In the genomic region with DNA sequence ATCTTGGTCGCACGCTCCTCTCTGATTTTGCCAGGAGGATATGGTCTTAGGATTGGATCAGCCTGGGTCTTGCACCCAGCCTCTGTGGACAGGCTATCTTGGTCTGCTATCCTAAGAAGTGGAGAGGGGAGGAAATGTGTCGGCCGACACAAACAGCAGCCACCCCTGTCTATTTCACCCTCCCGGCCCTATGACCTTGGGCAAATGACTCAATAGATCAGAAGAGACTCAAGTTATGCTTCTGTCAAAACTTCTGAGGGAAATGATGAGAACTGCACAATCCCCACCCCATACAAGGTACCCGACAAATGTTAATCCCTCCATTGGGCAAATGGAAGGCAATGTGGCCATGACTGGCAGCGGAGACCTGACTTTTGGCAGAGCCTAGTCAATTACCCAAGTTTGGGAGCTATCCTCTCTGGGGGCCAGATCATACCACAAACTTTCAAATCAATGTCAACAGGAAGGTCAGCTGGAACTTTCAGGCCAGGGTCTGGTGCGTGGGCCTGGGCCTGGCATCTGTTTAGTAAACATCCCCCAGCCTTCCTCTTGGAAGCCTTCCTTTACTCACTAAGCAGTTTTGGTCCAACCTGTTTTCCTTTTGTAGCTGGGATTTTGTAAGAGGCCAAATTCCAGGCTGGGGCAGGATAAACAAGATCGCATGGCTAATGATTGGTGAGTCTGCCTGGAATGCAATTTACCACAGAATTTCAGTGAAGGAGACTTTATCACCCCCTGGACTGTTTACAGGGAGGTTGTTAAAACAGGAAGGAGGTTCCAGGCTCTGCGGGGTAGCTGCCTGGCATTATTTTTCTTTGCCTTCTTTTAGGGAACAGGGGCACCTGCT, we compare ENCODE assay signal across 8 cellular contexts.
DNase-seq lines count a peak whose midpoint lies in the region; ATAC-seq, FAIRE-seq and TF ChIP-seq lines count a peak whose summit lies in the region.

No MANE protein-coding gene starts in this region.

- H3K27ac ChIP-seq in psoas muscle: peak overlapping the region; percentile 33

- H3K4me3 ChIP-seq in fibroblast of villous mesenchyme (ENCODE audit: low read depth, low read length): no peak overlapping the region
- H3K4me3 ChIP-seq in psoas muscle: no peak overlapping the region

- H3K4me3 Mint-ChIP-seq in activated naive CD8-positive, alpha-beta T cell treated with anti-CD3 and anti-CD28 coated beads for 36 hours: no peak overlapping the region

- no peaks in the 10 kb centered on the region for H3K36me3 ChIP-seq in psoas muscle (ENCODE audit: insufficient read depth in 1 of 2, low read depth in 1 of 2)

- DNase-seq in GM12891 (ENCODE audit: insufficient read length, low spot score) (no peak), T1000 (lab: John Stamatoyannopoulos, UW) (peak; percentile 72), fibroblast of villous mesenchyme (ENCODE audit: low read depth) (peak; percentile 95), psoas muscle (no peak), NCI-H187 treated with DMSO at 0.1 percent for 48 hours (lab: John Stamatoyannopoulos, UW) (no peak)
- DNase-seq in activated naive CD8-positive, alpha-beta T cell treated with anti-CD3 and anti-CD28 coated beads for 36 hours: no peak

- no peaks in the 10 kb centered on the region for H3K27me3 Mint-ChIP-seq in activated naive CD8-positive, alpha-beta T cell treated with anti-CD3 and anti-CD28 coated beads for 36 hours

- H3K27ac Mint-ChIP-seq in activated naive CD8-positive, alpha-beta T cell treated with anti-CD3 and anti-CD28 coated beads for 36 hours: no peak overlapping the region

- 66 to 73% (median 72%) methylated on average over 10 of the region's 10 CpGs for WGBS in psoas muscle, 3 donors

- peaks cover 7% of the 10 kb centered on the region for H3K4me1 Mint-ChIP-seq in activated naive CD8-positive, alpha-beta T cell treated with anti-CD3 and anti-CD28 coated beads for 36 hours

- TF ChIP-seq POLR2A in GM12891 (IDR thresholded peaks at IDR 0.05; ENCODE audit: low read depth, low read length): no peak

- TF ChIP-seq CTCF in fibroblast of villous mesenchyme (IDR thresholded peaks at IDR 0.05; ENCODE audit: insufficient read depth, low read depth, low read length) (no peak), psoas muscle (IDR thresholded peaks at IDR 0.05) (no peak)

- no peaks in the 10 kb centered on the region for H3K9me3 Mint-ChIP-seq in activated naive CD8-positive, alpha-beta T cell treated with anti-CD3 and anti-CD28 coated beads for 36 hours

- ATAC-seq in psoas muscle (peak in 3 of 4 donors; percentile 15 to 35 (median 19)), HG03280 (IDR thresholded peaks at IDR 0.05; ENCODE audit: unreplicated experiment) (no peak), HG02973 (IDR thresholded peaks at IDR 0.05; ENCODE audit: unreplicated experiment) (no peak)

- FAIRE-seq in GM12891 (lab: Jason Lieb, UNC): peak; percentile 9

- intact Hi-C loops in psoas muscle (cut with DNase I): no loop called here

- peaks cover 11% of the 10 kb centered on the region for H3K4me1 ChIP-seq in psoas muscle

- H3K9me3 ChIP-seq in psoas muscle: peaks cover 3% of the 10 kb centered on the region

- no peaks in the 10 kb centered on the region for H3K36me3 Mint-ChIP-seq in activated naive CD8-positive, alpha-beta T cell treated with anti-CD3 and anti-CD28 coated beads for 36 hours

- no peaks in the 10 kb centered on the region for H3K27me3 ChIP-seq in psoas muscle (ENCODE audit: insufficient read depth in 3 of 3, low read length in 2 of 3)

TF ChIP-seq in GM12891, 5 proteins besides CTCF, POLR2A, EP300 and RAD21:
- no peak for TF ChIP-seq POLR2AphosphoS5 (IDR thresholded peaks at IDR 0.05; ENCODE audit: low read depth, low read length)
- no peak for TF ChIP-seq TAF1 (IDR thresholded peaks at IDR 0.05; ENCODE audit: low read depth, low read length)
- TF ChIP-seq SPI1 (IDR thresholded peaks at IDR 0.05; ENCODE audit: low read depth, low read length): no peak

Comparison
In these comparisons a context has a peak if more than half of its experiments do, and no peak if none do; other contexts are left out.
1. DNase-seq: peak in T1000 (single experiment) and fibroblast of villous mesenchyme (single experiment); none in GM12891 (single experiment), psoas muscle (0 of 2), activated naive CD8-positive, alpha-beta T cell treated with anti-CD3 and anti-CD28 coated beads for 36 hours (single experiment) and NCI-H187 treated with DMSO at 0.1 percent for 48 hours (single experiment).
2. ATAC-seq: peak in psoas muscle (3 of 4); none in HG03280 (single experiment) and HG02973 (single experiment).